18 cellular contexts compared by ENCODE assay signal in genomic region chr5:59221769-59222168, GRCh38.
DNase-seq lines count a peak whose midpoint lies in the region; ATAC-seq, FAIRE-seq and TF ChIP-seq lines count a peak whose summit lies in the region.
"Had no signal": no experiment of that assay in that cellular context is flagged by ENCODE, and none has a peak within 500 bp of the region (broad histone marks: within the 10 kb centered on the region; RNA-seq: fewer than 3 reads in every experiment).

No MANE protein-coding gene starts in this region.

- intact Hi-C loops in natural killer cell (cut with micrococcal nuclease) = no loop called here

- H3K36me3 Mint-ChIP-seq in osteocyte (ENCODE audit: unreplicated experiment) = peaks cover 5% of the 10 kb centered on the region
- no peaks in the 10 kb centered on the region for H3K36me3 Mint-ChIP-seq in natural killer cell

- peak; percentile 65 for FAIRE-seq in H54 (lab: Jason Lieb, UNC)
- FAIRE-seq: GM12878, HTR-8/SVneo, K562 had no signal

- in situ Hi-C loops in ACHN (cut with HindIII; ENCODE audit: low pct_ligation_motif_present, low pct_unique_long_range_greater_than_20kb, low sequenced_read_pairs) = no loop called here

- no peak for ATAC-seq in natural killer cell
- ATAC-seq: GM12878, K562 had no signal

- H3K4me3 ChIP-seq in WERI-Rb-1 (ENCODE audit: low read depth, low read length) = no peak overlapping the region
- H3K4me3 ChIP-seq: GM12878, K562, PC-9, SK-N-MC had no signal

- TF ChIP-seq CTCF in WERI-Rb-1 (IDR thresholded peaks at IDR 0.05; ENCODE audit: low read depth, low read length) (0 out of 2 replicates have a peak, but pooled peaks have one; percentile 10), osteocyte (IDR thresholded peaks at IDR 0.05) (peak; percentile 23), natural killer cell (IDR thresholded peaks at IDR 0.05) (no peak)

- TF ChIP-seq POLR2A in H54 (IDR thresholded peaks at IDR 0.05; ENCODE audit: low read depth, low read length) = no peak

- H3K27me3 ChIP-seq in WERI-Rb-1 (ENCODE audit: insufficient read depth, low read depth, severe bottlenecking) = no peaks in the 10 kb centered on the region

- no peaks in the 10 kb centered on the region for H3K27me3 Mint-ChIP-seq in osteocyte (ENCODE audit: unreplicated experiment)
- H3K27me3 Mint-ChIP-seq in natural killer cell (ENCODE audit: low read depth in 2 of 2) = no peaks in the 10 kb centered on the region

- H3K9me3 ChIP-seq in WERI-Rb-1 (ENCODE audit: severe bottlenecking) = peaks cover 2% of the 10 kb centered on the region

- H3K4me1 Mint-ChIP-seq in osteocyte (ENCODE audit: unreplicated experiment) = peaks cover 25% of the 10 kb centered on the region
- H3K4me1 Mint-ChIP-seq in natural killer cell = peaks cover 0 to 4% of the 10 kb centered on the region in 2 donors

- no peak overlapping the region for H3K27ac ChIP-seq in WERI-Rb-1
- H3K27ac ChIP-seq: PC-9, SK-N-MC had no signal

- H3K4me3 Mint-ChIP-seq in osteocyte (ENCODE audit: unreplicated experiment) = no peak overlapping the region
- H3K4me3 Mint-ChIP-seq in natural killer cell = no peak overlapping the region

- H3K9me3 Mint-ChIP-seq in osteocyte (ENCODE audit: unreplicated experiment) = peaks cover 10% of the 10 kb centered on the region
- H3K9me3 Mint-ChIP-seq in natural killer cell = peaks cover 0 to 4% of the 10 kb centered on the region in 2 donors

- no peaks in the 10 kb centered on the region for H3K36me3 ChIP-seq in WERI-Rb-1

- H3K27ac Mint-ChIP-seq in osteocyte (ENCODE audit: unreplicated experiment) (no peak overlapping the region), natural killer cell (no peak overlapping the region)

- DNase-seq in ACHN = peak; percentile 5
- no peak for DNase-seq in H54 (ENCODE audit: insufficient read length, low spot score)
- no peak for DNase-seq in WERI-Rb-1
- DNase-seq in osteocyte (ENCODE audit: extremely low spot score, unreplicated experiment) = no peak
- DNase-seq in HT-29 (ENCODE audit: low spot score) = no peak
- no peak for DNase-seq in activated CD4-positive, CD25-positive, alpha-beta regulatory T cell treated with anti-CD3 and anti-CD28 coated beads, Interleukin-2, amount 50 U/mL, for 72 hours
- DNase-seq in natural killer cell = no peak
- DNase-seq: C1 segment of cervical spinal cord, COR-L47, DMS53, NCI-H146, NCI-H345, NCI-H526 treated with DMSO at 0.1 percent for 48 hours, PC-9 had no signal
